In the genomic region with DNA sequence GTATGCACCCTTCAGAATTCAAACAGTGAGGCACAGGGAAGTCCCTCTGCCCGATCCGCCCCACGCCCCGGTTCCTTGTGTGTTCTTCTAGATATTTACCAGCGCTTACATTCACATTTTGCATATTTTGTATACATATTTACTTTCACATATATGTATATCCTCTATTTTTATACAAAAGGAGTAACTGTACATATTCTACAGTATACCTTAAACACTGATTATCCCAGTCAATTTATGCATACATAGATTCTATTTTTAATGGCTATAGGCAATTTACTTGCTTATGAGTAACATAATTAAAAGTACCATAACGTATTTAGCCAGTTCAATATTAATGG, we compare ENCODE assay signal across 8 cellular contexts. TPM values are rescaled to one million over a fixed set of nuclear protein-coding genes. Genes with fewer than 3 reads are reported as not detected.
DNase-seq lines count a peak whose midpoint lies in the region; ATAC-seq, FAIRE-seq and TF ChIP-seq lines count a peak whose summit lies in the region.

No MANE protein-coding gene starts in this region.

- peaks cover 3% of the 10 kb centered on the region for H3K27me3 Mint-ChIP-seq in T-helper 2 cell treated with Interferon-gamma antibody and Interleukin-4, amounts not matched to agents 5 μg/mL and 100 μg/mL, for 36 hours (ENCODE audit: low read depth)
- H3K27me3 Mint-ChIP-seq in activated CD8-positive, alpha-beta T cell treated with anti-CD3 and anti-CD28 coated beads, Interleukin-2, amount 10 ng/mL, durations not matched to agents 7 days and 5 days (ENCODE audit: low read depth), result no peaks in the 10 kb centered on the region

- H3K9ac ChIP-seq in keratinocyte (ENCODE audit: control insufficient read depth, extremely low read depth, insufficient read depth, low read length), result peak overlapping the region; percentile 92

- peak overlapping the region; percentile 95 for H3K27ac Mint-ChIP-seq in T-helper 2 cell treated with Interferon-gamma antibody and Interleukin-4, amounts not matched to agents 5 μg/mL and 100 μg/mL, for 36 hours
- H3K27ac Mint-ChIP-seq in activated CD8-positive, alpha-beta T cell treated with anti-CD3 and anti-CD28 coated beads, Interleukin-2, amount 10 ng/mL, durations not matched to agents 7 days and 5 days, result peak overlapping the region; percentile 97

- no peak for FAIRE-seq in keratinocyte (lab: Jason Lieb, UNC)

- H3K9me3 ChIP-seq in keratinocyte (ENCODE audit: control insufficient read depth, low read depth, low read length), result no peaks in the 10 kb centered on the region

- CTCF ChIA-PET in activated CD8-positive, alpha-beta T cell treated with anti-CD3 and anti-CD28 coated beads, Interleukin-2, amount 10 ng/mL, durations not matched to agents 7 days and 5 days (lab: Charles Lee), result interaction anchor here (1.0 to 1.9 kb wide), 5 partner anchors 21 to 44 kb away, joined by 3 to 7 read pairs (median 5); a partner anchor contains a TSS

- no peak for ATAC-seq in activated CD8-positive, alpha-beta T cell treated with anti-CD3 and anti-CD28 coated beads, Interleukin-2, amount 10 ng/mL, durations not matched to agents 7 days and 5 days

- peaks cover 30% of the 10 kb centered on the region for H3K4me1 ChIP-seq in keratinocyte (ENCODE audit: control insufficient read depth, extremely low read depth, insufficient read depth, low read length)

- dilution Hi-C loops in keratinocyte (cut with MboI; ENCODE audit: extremely low pct_ligation_motif_present, low sequenced_read_pairs), result no loop called here

- TF ChIP-seq CTCF in keratinocyte (optimal IDR thresholded peaks at IDR 0.05 in 1 of 3, IDR thresholded peaks at IDR 0.05 in 1 of 3, conservative IDR thresholded peaks at IDR 0.05 in 1 of 3; ENCODE audit: extremely low read depth in 1 of 3, insufficient read depth in 2 of 3, low read length in 3 of 3), result no peak

- peaks cover 18% of the 10 kb centered on the region for H3K36me3 Mint-ChIP-seq in T-helper 2 cell treated with Interferon-gamma antibody and Interleukin-4, amounts not matched to agents 5 μg/mL and 100 μg/mL, for 36 hours (ENCODE audit: low read depth)
- peaks cover 17% of the 10 kb centered on the region for H3K36me3 Mint-ChIP-seq in activated CD8-positive, alpha-beta T cell treated with anti-CD3 and anti-CD28 coated beads, Interleukin-2, amount 10 ng/mL, durations not matched to agents 7 days and 5 days (ENCODE audit: low read depth)

- peak overlapping the region; percentile 97 for H3K4me3 Mint-ChIP-seq in T-helper 2 cell treated with Interferon-gamma antibody and Interleukin-4, amounts not matched to agents 5 μg/mL and 100 μg/mL, for 36 hours
- H3K4me3 Mint-ChIP-seq in activated CD8-positive, alpha-beta T cell treated with anti-CD3 and anti-CD28 coated beads, Interleukin-2, amount 10 ng/mL, durations not matched to agents 7 days and 5 days, result peak overlapping the region; percentile 99

- no peak overlapping the region for H2AFZ ChIP-seq in keratinocyte (ENCODE audit: control insufficient read depth, low read length)

- peaks cover 24% of the 10 kb centered on the region for H3K79me2 ChIP-seq in keratinocyte (ENCODE audit: control insufficient read depth, insufficient read depth, low read length)

- H3K27me3 ChIP-seq in keratinocyte (ENCODE audit: control insufficient read depth, extremely low read depth, insufficient read depth, low read length), result no peaks in the 10 kb centered on the region

- H3K9me1 ChIP-seq in keratinocyte (ENCODE audit: control insufficient read depth, extremely low read depth, insufficient read depth, low read length), result no peaks in the 10 kb centered on the region

- peak overlapping the region; percentile 57 for H3K4me2 ChIP-seq in keratinocyte (ENCODE audit: control insufficient read depth, extremely low read depth, insufficient read depth, low read depth, low read length)

- DNase-seq in T-helper 2 cell treated with Interferon-gamma antibody and Interleukin-4, amounts not matched to agents 5 μg/mL and 100 μg/mL, for 36 hours (ENCODE audit: low spot score), result no peak
- no peak for DNase-seq in T-helper 2 cell
- DNase-seq in activated CD8-positive, alpha-beta T cell treated with anti-CD3 and anti-CD28 coated beads, Interleukin-2, amount 10 ng/mL, durations not matched to agents 7 days and 5 days, result no peak
- DNase-seq in keratinocyte (ENCODE audit: low read depth, low spot score), result no peak
- no peak for DNase-seq in substantia nigra (lab: John Stamatoyannopoulos, UW)
- no peak for DNase-seq in NCI-H2171 treated with DMSO at 0.1 percent for 48 hours (lab: John Stamatoyannopoulos, UW)
- no peak for DNase-seq in cerebellar cortex (ENCODE audit: low spot score)
- DNase-seq in HuH-7 (ENCODE audit: low spot score), result no peak

- no peaks in the 10 kb centered on the region for H4K20me1 ChIP-seq in keratinocyte (ENCODE audit: control insufficient read depth, extremely low read depth, insufficient read depth, low read length)

- H3K4me3 ChIP-seq in keratinocyte (ENCODE audit: control insufficient read depth in 2 of 3, extremely low read depth in 1 of 3, insufficient read depth in 2 of 3, low read depth in 1 of 3, low read length in 3 of 3), result peak overlapping the region; percentile 68 to 84 (median 71)

- POLR2A ChIA-PET in activated CD8-positive, alpha-beta T cell treated with anti-CD3 and anti-CD28 coated beads, Interleukin-2, amount 10 ng/mL, durations not matched to agents 7 days and 5 days (lab: Charles Lee), result interaction anchor here (1.1 to 1.5 kb wide), 2 partner anchors 43 to 44 kb away, joined by 3 to 6 read pairs; a partner anchor contains a TSS

- peaks cover 2% of the 10 kb centered on the region in 2 experiments for H3K36me3 ChIP-seq in keratinocyte (ENCODE audit: control insufficient read depth in 2 of 2, extremely low read depth in 1 of 2, insufficient read depth in 2 of 2, low read length in 2 of 2)

- H3K27ac ChIP-seq in keratinocyte (ENCODE audit: control insufficient read depth, insufficient read depth, low read length), result peak overlapping the region; percentile 87
- H3K27ac ChIP-seq in substantia nigra (ENCODE audit: low read depth, low read length, poor library complexity, severe bottlenecking), result peak overlapping the region; percentile 85

- H3K4me1 Mint-ChIP-seq in T-helper 2 cell treated with Interferon-gamma antibody and Interleukin-4, amounts not matched to agents 5 μg/mL and 100 μg/mL, for 36 hours (ENCODE audit: low read depth), result peaks cover 11% of the 10 kb centered on the region
- H3K4me1 Mint-ChIP-seq in activated CD8-positive, alpha-beta T cell treated with anti-CD3 and anti-CD28 coated beads, Interleukin-2, amount 10 ng/mL, durations not matched to agents 7 days and 5 days (ENCODE audit: low read depth), result peaks cover 13% of the 10 kb centered on the region

- no peaks in the 10 kb centered on the region for H3K9me3 Mint-ChIP-seq in T-helper 2 cell treated with Interferon-gamma antibody and Interleukin-4, amounts not matched to agents 5 μg/mL and 100 μg/mL, for 36 hours
- H3K9me3 Mint-ChIP-seq in activated CD8-positive, alpha-beta T cell treated with anti-CD3 and anti-CD28 coated beads, Interleukin-2, amount 10 ng/mL, durations not matched to agents 7 days and 5 days (ENCODE audit: insufficient read depth), result no peaks in the 10 kb centered on the region

RNA-seq across cellular contexts. Expression of a gene that starts 0.3 kb away (rescaled TPM):
- 10 to 100 TPM; 24.3 to 25.6 TPM for total RNA-seq in activated CD8-positive, alpha-beta T cell treated with anti-CD3 and anti-CD28 coated beads, Interleukin-2, amount 10 ng/mL, durations not matched to agents 7 days and 5 days
- polyA plus RNA-seq in keratinocyte, result 65.6 to 83.7 TPM (median 69.1 TPM) in 3 replicates
- polyA plus RNA-seq in keratinocyte (2011; ENCODE audit: low read depth), result 18.2 TPM
- 51.7 and 104 TPM in 2 replicates for polyA plus RNA-seq in keratinocyte (2011; cell fraction: cytosol; rRNA removed)
- 74.1 and 93.5 TPM in 2 replicates for polyA plus RNA-seq in keratinocyte (2011; cell fraction: nucleus; rRNA removed)
- 35.9 and 46.2 TPM in 2 replicates for polyA plus RNA-seq in keratinocyte (2012; ENCODE audit: low replicate concordance)
- polyA minus RNA-seq in keratinocyte, result 8.7 to 31.4 TPM (median 24.8 TPM) in 3 replicates
- polyA minus RNA-seq in keratinocyte (2011; cell fraction: cytosol; rRNA and poly(A)+ RNA removed), result 33.6 TPM
- polyA minus RNA-seq in keratinocyte (2011; cell fraction: nucleus; rRNA and poly(A)+ RNA removed), result 33.2 and 43.9 TPM in 2 replicates

RNA-seq across cellular contexts. Expression of a gene that starts 3.8 kb away (rescaled TPM):
- total RNA-seq in activated CD8-positive, alpha-beta T cell treated with anti-CD3 and anti-CD28 coated beads, Interleukin-2, amount 10 ng/mL, durations not matched to agents 7 days and 5 days, result not detected
- not detected in 3 replicates for polyA plus RNA-seq in keratinocyte
- not detected for polyA plus RNA-seq in keratinocyte (2011; ENCODE audit: low read depth)
- not detected in 2 replicates for polyA plus RNA-seq in keratinocyte (2011; cell fraction: cytosol; rRNA removed)
- not detected in 2 replicates for polyA plus RNA-seq in keratinocyte (2011; cell fraction: nucleus; rRNA removed)
- polyA plus RNA-seq in keratinocyte (2012; ENCODE audit: low replicate concordance), result not detected in 2 replicates
- polyA minus RNA-seq in keratinocyte, result not detected in 3 replicates
- not detected for polyA minus RNA-seq in keratinocyte (2011; cell fraction: cytosol; rRNA and poly(A)+ RNA removed)
- not detected in 2 replicates for polyA minus RNA-seq in keratinocyte (2011; cell fraction: nucleus; rRNA and poly(A)+ RNA removed)

RNA-seq across cellular contexts. Expression of a gene that starts 43.1 kb away (rescaled TPM):
- 10 to 100 TPM; 43.7 to 50.0 TPM for total RNA-seq in activated CD8-positive, alpha-beta T cell treated with anti-CD3 and anti-CD28 coated beads, Interleukin-2, amount 10 ng/mL, durations not matched to agents 7 days and 5 days
- 28.0 to 58.4 TPM (median 32.3 TPM) in 3 replicates for polyA plus RNA-seq in keratinocyte
- polyA plus RNA-seq in keratinocyte (2011; ENCODE audit: low read depth), result 21.4 TPM
- polyA plus RNA-seq in keratinocyte (2011; cell fraction: cytosol; rRNA removed), result 31.7 and 54.0 TPM in 2 replicates
- polyA plus RNA-seq in keratinocyte (2011; cell fraction: nucleus; rRNA removed), result 12.8 and 14.6 TPM in 2 replicates
- 26.6 and 41.8 TPM in 2 replicates for polyA plus RNA-seq in keratinocyte (2012; ENCODE audit: low replicate concordance)
- polyA minus RNA-seq in keratinocyte, result 3.7 to 7.3 TPM (median 6.4 TPM) in 3 replicates
- 5.4 TPM for polyA minus RNA-seq in keratinocyte (2011; cell fraction: cytosol; rRNA and poly(A)+ RNA removed)
- 3.7 and 5.7 TPM in 2 replicates for polyA minus RNA-seq in keratinocyte (2011; cell fraction: nucleus; rRNA and poly(A)+ RNA removed)

RNA-seq across cellular contexts. Expression of a gene that starts 48.5 kb away (rescaled TPM):
- total RNA-seq in activated CD8-positive, alpha-beta T cell treated with anti-CD3 and anti-CD28 coated beads, Interleukin-2, amount 10 ng/mL, durations not matched to agents 7 days and 5 days, result 10 to 100 TPM; 33.6 to 34.9 TPM
- 86.5 to 120 TPM (median 95.4 TPM) in 3 replicates for polyA plus RNA-seq in keratinocyte
- polyA plus RNA-seq in keratinocyte (2011; ENCODE audit: low read depth), result 115 TPM
- 117 and 156 TPM in 2 replicates for polyA plus RNA-seq in keratinocyte (2011; cell fraction: cytosol; rRNA removed)
- 88.7 and 91.2 TPM in 2 replicates for polyA plus RNA-seq in keratinocyte (2011; cell fraction: nucleus; rRNA removed)
- 53.3 and 82.7 TPM in 2 replicates for polyA plus RNA-seq in keratinocyte (2012; ENCODE audit: low replicate concordance)
- 45.8 to 90.3 TPM (median 81.4 TPM) in 3 replicates for polyA minus RNA-seq in keratinocyte
- polyA minus RNA-seq in keratinocyte (2011; cell fraction: cytosol; rRNA and poly(A)+ RNA removed), result 71.7 TPM
- 27.4 and 50.0 TPM in 2 replicates for polyA minus RNA-seq in keratinocyte (2011; cell fraction: nucleus; rRNA and poly(A)+ RNA removed)
